ENCODE assay signal across 10 cellular contexts in the genomic region with DNA sequence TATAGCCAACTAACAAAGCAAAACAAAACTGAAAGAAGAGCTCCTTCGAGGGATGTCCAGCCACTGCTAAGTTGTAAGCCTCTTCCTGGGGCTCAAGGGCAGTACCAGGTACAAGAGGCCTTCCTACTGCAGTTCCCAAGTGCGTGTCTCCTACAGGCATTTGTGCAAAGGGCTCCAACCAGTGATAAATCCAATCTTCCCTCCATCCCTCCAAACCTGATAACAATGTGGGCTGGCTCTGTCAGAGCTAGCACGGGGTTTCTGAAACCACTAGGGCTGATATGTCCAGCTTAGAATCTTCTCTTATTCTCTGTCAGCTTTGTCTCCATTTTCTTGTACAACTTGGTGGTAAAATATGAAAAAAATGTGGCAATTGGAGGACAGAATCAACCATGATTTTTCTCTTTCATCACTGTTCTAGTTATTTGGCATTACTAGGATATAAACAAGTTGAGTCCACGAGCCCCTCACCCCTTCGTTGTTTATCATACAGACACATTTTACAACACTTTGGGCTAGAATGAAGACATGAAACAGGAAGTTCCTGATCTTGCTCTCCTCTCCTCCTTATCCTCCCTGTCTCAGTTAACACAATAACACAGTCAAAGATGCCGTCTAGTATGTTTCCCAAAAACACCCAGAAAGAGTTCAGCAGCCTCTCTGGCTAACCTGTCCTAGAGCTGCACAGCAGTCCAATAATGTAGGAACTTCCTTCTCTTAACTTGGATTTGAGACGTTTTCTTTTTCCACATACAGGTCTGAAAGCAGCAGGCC. TPM values are rescaled to one million over a fixed set of nuclear protein-coding genes. Genes with fewer than 3 reads are reported as not detected.
A peak's percentile ranks its signal among the peaks of the same experiment; 100 is the strongest.
DNase-seq lines count a peak whose midpoint lies in the region; ATAC-seq and TF ChIP-seq lines count a peak whose summit lies in the region.
"Had no signal": no experiment of that assay in that cellular context is flagged by ENCODE, and none has a peak within 500 bp of the region (broad histone marks: within the 10 kb centered on the region; RNA-seq: fewer than 3 reads in every experiment).

No MANE protein-coding gene starts in this region.

- POLR2A ChIA-PET in Caco-2 (lab: Charles Lee): no interaction called here

- TF ChIP-seq CTCF in parathyroid adenoma (IDR thresholded peaks at IDR 0.05) (no peak), Caco-2 (IDR thresholded peaks at IDR 0.05; ENCODE audit: insufficient read depth in 1 of 2, low read depth in 1 of 2, low read length in 1 of 2, severe bottlenecking in 1 of 2, unreplicated experiment in 1 of 2) (no peak)

- H3K27ac ChIP-seq in caudate nucleus (ENCODE audit: low read depth, low read length) (peak overlapping the region; percentile 54), parathyroid adenoma (peak overlapping the region; percentile 97)
- H3K27ac ChIP-seq: SK-N-MC had no signal

- H3K27ac Mint-ChIP-seq in Caco-2 (ENCODE audit: unreplicated experiment): no peak overlapping the region

- no TSS peak for BruUV-seq in Caco-2 (replicated peaks; lab: Mats Ljungman, UMichigan)

- no peaks in the 10 kb centered on the region for H3K9me3 Mint-ChIP-seq in Caco-2 (ENCODE audit: unreplicated experiment)

- DNase-seq in caudate nucleus (lab: John Stamatoyannopoulos, UW) (no peak), HCEC 1CT (no peak), Caco-2 (no peak), hypothalamus (lab: John Stamatoyannopoulos, UW) (no peak), COLO829 (ENCODE audit: low spot score) (no peak)
- DNase-seq: left cardiac atrium had no signal

- H3K79me2 ChIP-seq in parathyroid adenoma: peaks cover 18% of the 10 kb centered on the region

- no peaks in the 10 kb centered on the region for H3K27me3 Mint-ChIP-seq in Caco-2 (ENCODE audit: insufficient read depth, unreplicated experiment)

- intact Hi-C loops in Caco-2 (cut with micrococcal nuclease; ENCODE audit: unreplicated experiment): no loop called here

- CTCF ChIA-PET in Caco-2 (lab: Charles Lee): no interaction called here

- no peaks in the 10 kb centered on the region for H3K27me3 ChIP-seq in parathyroid adenoma (ENCODE audit: control insufficient read depth, insufficient read depth, low read length)
- H3K27me3 ChIP-seq in Caco-2 (replicated peaks; ENCODE audit: control insufficient read depth, insufficient read depth, low read length): no peaks in the 10 kb centered on the region

- ATAC-seq in GM19035 (IDR thresholded peaks at IDR 0.05; ENCODE audit: unreplicated experiment): peak; percentile 48
- peak; percentile 37 for ATAC-seq in HG03460 (IDR thresholded peaks at IDR 0.05; ENCODE audit: unreplicated experiment)

- H2AFZ ChIP-seq in parathyroid adenoma: peak overlapping the region; percentile 56

- peak overlapping the region; percentile 54 for H3K4me2 ChIP-seq in parathyroid adenoma (ENCODE audit: low read length)

- H3K4me3 Mint-ChIP-seq in Caco-2 (ENCODE audit: unreplicated experiment): no peak overlapping the region

- no peaks in the 10 kb centered on the region for H3K4me1 Mint-ChIP-seq in Caco-2 (ENCODE audit: low read depth, unreplicated experiment)

- H3K36me3 Mint-ChIP-seq in Caco-2 (ENCODE audit: insufficient read depth, unreplicated experiment): no peaks in the 10 kb centered on the region

- H3K36me3 ChIP-seq in parathyroid adenoma (ENCODE audit: control insufficient read depth, insufficient read depth, low read length): no peaks in the 10 kb centered on the region
- H3K36me3 ChIP-seq in Caco-2 (ENCODE audit: control insufficient read depth, insufficient read depth, low read length): no peaks in the 10 kb centered on the region

- no peaks in the 10 kb centered on the region for H3K9me3 ChIP-seq in parathyroid adenoma (ENCODE audit: control insufficient read depth, low read length)
- no peaks in the 10 kb centered on the region for H3K9me3 ChIP-seq in Caco-2

- H3K4me3 ChIP-seq in parathyroid adenoma (ENCODE audit: low read depth, low read length) (peak overlapping the region; percentile 51), Caco-2 (ENCODE audit: low read depth, low read length) (no peak overlapping the region)
- H3K4me3 ChIP-seq: SK-N-MC had no signal

- H3K9ac ChIP-seq in parathyroid adenoma: peak overlapping the region; percentile 38

- H3K4me1 ChIP-seq in parathyroid adenoma: peaks cover 44% of the 10 kb centered on the region
- no peaks in the 10 kb centered on the region for H3K4me1 ChIP-seq in Caco-2

RNA-seq across cellular contexts. Expression of a gene that starts 35.4 kb away (rescaled TPM):
- 5.1 and 5.2 TPM in 2 replicates for total RNA-seq in Caco-2 (2022)
